ENCODE assay signal across 20 cellular contexts in genomic region chr17:16425698-16426659, GRCh38. TPM values are rescaled to one million over a fixed set of nuclear protein-coding genes. Genes with fewer than 3 reads are reported as not detected.
DNase-seq lines count a peak whose midpoint lies in the region; ATAC-seq, FAIRE-seq and TF ChIP-seq lines count a peak whose summit lies in the region.
"Had no signal": no experiment of that assay in that cellular context is flagged by ENCODE, and none has a peak within 500 bp of the region (broad histone marks: within the 10 kb centered on the region; RNA-seq: fewer than 3 reads in every experiment).

No MANE protein-coding gene starts in this region.

- peak overlapping the region in 1 of 3 donors; percentile 27 for H3K27ac ChIP-seq in right lobe of liver
- H3K27ac ChIP-seq: A549; BLaER1 treated with 17β-estradiol and CSF1 and Interleukin-3, amounts not matched to agents 10 nM and 100 nM; HL-60; testis had no signal

- H3K9me3 ChIP-seq in right lobe of liver = no peaks in the 10 kb centered on the region
- H3K9me3 ChIP-seq: A549; BLaER1 treated with 17β-estradiol and CSF1 and Interleukin-3, amounts not matched to agents 10 nM and 100 nM; testis had no signal

- FAIRE-seq in GM19239 (lab: Jason Lieb, UNC) = no peak
- FAIRE-seq: A549, GM12878 had no signal

- no peak for TF ChIP-seq POLR2A in right lobe of liver (IDR thresholded peaks at IDR 0.05)

- 59% methylated on average over 6 of the region's 20 CpGs for WGBS in right lobe of liver (ENCODE audit: insufficient coverage, low coverage, low lambda C conversion rate, missing lambda C conversion rate)

- no peak overlapping the region for H3K4me3 ChIP-seq in right lobe of liver
- H3K4me3 ChIP-seq: A549; BLaER1 treated with 17β-estradiol and CSF1 and Interleukin-3, amounts not matched to agents 10 nM and 100 nM; GM12878; testis had no signal

- H3K27me3 ChIP-seq in right lobe of liver = no peaks in the 10 kb centered on the region
- H3K27me3 ChIP-seq: testis had no signal

- ATAC-seq in right lobe of liver (peak in 3 of 4 donors; percentile 53 to 87 (median 61)), GM21526 (IDR thresholded peaks at IDR 0.05; ENCODE audit: low FRiP score, unreplicated experiment) (no peak)
- ATAC-seq: A549, GM12878 had no signal

- DNase-seq in NCI-H2029 treated with DMSO at 0.1 percent for 48 hours (lab: John Stamatoyannopoulos, UW) = peak; percentile 8
- DNase-seq in NCI-H2029 (lab: John Stamatoyannopoulos, UW) = no peak
- peak; percentile 63 for DNase-seq in DMS53 treated with DMSO at 0.1 percent for 48 hours (lab: John Stamatoyannopoulos, UW; ENCODE audit: unreplicated experiment)
- DNase-seq in SHP77 treated with DMSO at 0.1 percent for 48 hours (lab: John Stamatoyannopoulos, UW) = peak; percentile 100
- DNase-seq in right lobe of liver = peak in 1 of 3 donors; percentile 83
- no peak for DNase-seq in AG20443 (ENCODE audit: low spot score)
- no peak for DNase-seq in GM19239 (ENCODE audit: insufficient read length, low spot score)
- DNase-seq: activated CD4-positive, alpha-beta T cell treated with anti-CD3 and anti-CD28 coated beads for 1 hour; activated effector memory CD4-positive, alpha-beta T cell treated with anti-CD3 and anti-CD28 coated beads, Interleukin-2, amount 50 U/mL, for 16 hours; effector CD4-positive, alpha-beta T cell; MV-4-11; NK-92 treated with Interleukin-12 subunit alpha and Interleukin-12 subunit beta, amount 100 ng/mL, for 24 hours; occipital lobe; SW 1271; testis had no signal

- intact Hi-C loops in right lobe of liver (cut with DNase I) = no loop called here

- H3K4me1 ChIP-seq in right lobe of liver = peaks cover 0 to 10% (median 0%) of the 10 kb centered on the region in 4 donors
- H3K4me1 ChIP-seq: testis had no signal

- H3K36me3 ChIP-seq in right lobe of liver = no peaks in the 10 kb centered on the region

- TF ChIP-seq CTCF in right lobe of liver (IDR thresholded peaks at IDR 0.05) = no peak

RNA-seq across cellular contexts. Expression of gene TRPV2, which starts 10.6 kb away (rescaled TPM):
- 1 to 10 TPM; 3.3 to 8.2 (median 4.8) TPM for total RNA-seq in right lobe of liver

RNA-seq across cellular contexts. Expression of gene UBB, which starts 45.1 kb away (rescaled TPM):
- 1,000 to 10,000 TPM; 1,045 to 2,319 (median 1,420) TPM for total RNA-seq in right lobe of liver

Comparison
In these comparisons a context has a peak if more than half of its experiments do, and no peak if none do; other contexts are left out.
1. DNase-seq: peak in NCI-H2029 treated with DMSO at 0.1 percent for 48 hours (single experiment), DMS53 treated with DMSO at 0.1 percent for 48 hours (single experiment) and SHP77 treated with DMSO at 0.1 percent for 48 hours (single experiment); none in NCI-H2029 (single experiment), AG20443 (single experiment) and GM19239 (single experiment).